Comparison of ENCODE assay signal across 13 cellular contexts in the genomic region with DNA sequence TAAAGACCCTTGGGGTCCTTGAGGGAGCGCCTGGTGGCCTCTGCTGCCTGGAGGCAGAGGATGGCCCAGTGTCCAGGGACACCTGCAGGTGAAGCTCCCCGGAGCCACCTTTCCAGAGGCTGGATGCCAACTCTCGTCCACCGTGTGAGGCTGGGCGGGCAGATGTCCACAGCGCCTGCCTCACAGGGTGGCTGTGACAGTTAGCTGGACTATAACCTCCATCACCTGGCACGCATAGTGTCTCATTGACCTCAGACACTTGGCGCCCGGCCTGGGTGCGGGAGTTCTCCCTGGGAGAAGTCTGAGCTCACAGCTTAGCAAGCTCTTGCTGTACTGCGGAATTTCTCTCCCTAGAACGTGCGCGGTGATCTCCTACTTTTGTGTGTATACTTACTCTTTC. TPM values are rescaled to one million over a fixed set of nuclear protein-coding genes. Genes with fewer than 3 reads are reported as not detected.
A peak's percentile ranks its signal among the peaks of the same experiment; 100 is the strongest.
DNase-seq lines count a peak whose midpoint lies in the region; ATAC-seq, FAIRE-seq and TF ChIP-seq lines count a peak whose summit lies in the region.
"Had no signal": no experiment of that assay in that cellular context is flagged by ENCODE, and none has a peak within 500 bp of the region (broad histone marks: within the 10 kb centered on the region; RNA-seq: fewer than 3 reads in every experiment).

No MANE protein-coding gene starts in this region.

- ATAC-seq in left cardiac atrium (peak; percentile 88 to 89), psoas muscle (peak; percentile 92 to 97 (median 94)), HG03460 (IDR thresholded peaks at IDR 0.05; ENCODE audit: unreplicated experiment) (no peak)
- ATAC-seq: natural killer cell treated with Interleukin-12 subunit alpha and Interleukin-12 subunit beta and Interleukin-15 and Interleukin-18, amount 100 ng/mL, for 72 hours had no signal

- no peak overlapping the region for H3K27ac Mint-ChIP-seq in activated CD4-positive, alpha-beta memory T cell treated with anti-CD3 and anti-CD28 coated beads, Interleukin-2, amount 10 ng/mL, durations not matched to agents 7 days and 5 days
- H3K27ac Mint-ChIP-seq: natural killer cell treated with Interleukin-12 subunit alpha and Interleukin-12 subunit beta and Interleukin-15 and Interleukin-18, amount 100 ng/mL, for 72 hours had no signal

- H3K27me3 ChIP-seq in GM23248 (replicated peaks; ENCODE audit: insufficient read depth) = no peaks in the 10 kb centered on the region
- no peaks in the 10 kb centered on the region for H3K27me3 ChIP-seq in psoas muscle (ENCODE audit: insufficient read depth in 3 of 3, low read length in 2 of 3)
- H3K27me3 ChIP-seq: vagina had no signal

- peaks cover 8% of the 10 kb centered on the region; the same call in 1 of the 2 replicates for H4K20me1 ChIP-seq in GM23248 (ENCODE audit: insufficient read depth)

- H3K27ac ChIP-seq in GM23248 (no peak overlapping the region), psoas muscle (peak overlapping the region; percentile 51)
- H3K27ac ChIP-seq: vagina had no signal

- in situ Hi-C loops in GM23248 (cut with MboI) (no loop called here), astrocyte of the spinal cord (cut with HindIII; ENCODE audit: low sequenced_read_pairs) (no loop called here), ACHN (cut with HindIII; ENCODE audit: low pct_ligation_motif_present, low pct_unique_long_range_greater_than_20kb, low sequenced_read_pairs) (no loop called here)

- H3K9me3 Mint-ChIP-seq in activated CD4-positive, alpha-beta memory T cell treated with anti-CD3 and anti-CD28 coated beads, Interleukin-2, amount 10 ng/mL, durations not matched to agents 7 days and 5 days = no peaks in the 10 kb centered on the region
- H3K9me3 Mint-ChIP-seq: central memory CD8-positive, alpha-beta T cell; natural killer cell treated with Interleukin-12 subunit alpha and Interleukin-12 subunit beta and Interleukin-15 and Interleukin-18, amount 100 ng/mL, for 72 hours had no signal

- H3K79me2 ChIP-seq in GM23248 (ENCODE audit: insufficient read depth) = peaks cover 100% of the 10 kb centered on the region

- H2AFZ ChIP-seq in GM23248 = no peak overlapping the region

- H3K4me3 ChIP-seq in GM23248 (no peak overlapping the region), astrocyte of the spinal cord (ENCODE audit: low read depth, low read length) (no peak overlapping the region), psoas muscle (no peak overlapping the region)
- H3K4me3 ChIP-seq: vagina had no signal

- H3K36me3 ChIP-seq in GM23248 (ENCODE audit: low read depth) (no peaks in the 10 kb centered on the region), psoas muscle (ENCODE audit: insufficient read depth in 1 of 2, low read depth in 1 of 2) (no peaks in the 10 kb centered on the region)
- H3K36me3 ChIP-seq: vagina had no signal

- no peaks in the 10 kb centered on the region for H3K9me2 ChIP-seq in GM23248 (ENCODE audit: insufficient read depth)

- WGBS in GM23248 (ENCODE audit: low coverage in 1 of 2, low lambda C conversion rate in 2 of 2, missing lambda C conversion rate in 2 of 2), 2 experiments = 59 to 69% methylated on average over 13 to 14 of the region's 14 CpGs
- 26 to 33% (median 28%) methylated on average over 14 of the region's 14 CpGs for WGBS in psoas muscle, 3 donors

- DNase-seq in GM23248 (peak; percentile 55), astrocyte of the spinal cord (ENCODE audit: low read depth, low spot score) (peak; percentile 56), left cardiac atrium (peak; percentile 84), psoas muscle (peak; percentile 84 to 92), ACHN (no peak), GM12892 (ENCODE audit: insufficient read length) (no peak)
- DNase-seq in activated CD4-positive, alpha-beta memory T cell treated with anti-CD3 and anti-CD28 coated beads, Interleukin-2, amount 10 ng/mL, durations not matched to agents 7 days and 5 days = no peak
- DNase-seq: DMS79 treated with DMSO at 0.1 percent for 48 hours, OCI-M1 had no signal

- no peak overlapping the region for H3K4me2 ChIP-seq in GM23248 (ENCODE audit: unreplicated experiment)

- H3F3A ChIP-seq in GM23248 (ENCODE audit: insufficient read depth) = 0 out of 2 replicates have a peak, but pooled peaks cover 1% of the 10 kb centered on the region

- POLR2A ChIA-PET in activated CD4-positive, alpha-beta memory T cell treated with anti-CD3 and anti-CD28 coated beads, Interleukin-2, amount 10 ng/mL, durations not matched to agents 7 days and 5 days (lab: Charles Lee) = no interaction called here

- no peak for TF ChIP-seq CTCF in astrocyte of the spinal cord (IDR thresholded peaks at IDR 0.05; ENCODE audit: low read depth, low read length)
- no peak for TF ChIP-seq CTCF in psoas muscle (IDR thresholded peaks at IDR 0.05)

- no peak overlapping the region for H3K9ac ChIP-seq in GM23248

- no peaks in the 10 kb centered on the region for H3K27me3 Mint-ChIP-seq in activated CD4-positive, alpha-beta memory T cell treated with anti-CD3 and anti-CD28 coated beads, Interleukin-2, amount 10 ng/mL, durations not matched to agents 7 days and 5 days
- H3K27me3 Mint-ChIP-seq: central memory CD8-positive, alpha-beta T cell; natural killer cell treated with Interleukin-12 subunit alpha and Interleukin-12 subunit beta and Interleukin-15 and Interleukin-18, amount 100 ng/mL, for 72 hours had no signal

- H3K4me1 Mint-ChIP-seq in activated CD4-positive, alpha-beta memory T cell treated with anti-CD3 and anti-CD28 coated beads, Interleukin-2, amount 10 ng/mL, durations not matched to agents 7 days and 5 days = peaks cover 2% of the 10 kb centered on the region

- no peaks in the 10 kb centered on the region for H3K9me3 ChIP-seq in GM23248 (ENCODE audit: low read depth)
- no peaks in the 10 kb centered on the region for H3K9me3 ChIP-seq in psoas muscle
- H3K9me3 ChIP-seq: vagina had no signal

- intact Hi-C loops in left cardiac atrium (cut with DNase I) (loop anchor here in 1 of 2 donors (5.0 kb wide), 1 partner anchor 44 kb away; no protein-coding TSS in a partner anchor), psoas muscle (cut with DNase I) (loop anchor here in 1 of 2 donors (5.0 kb wide), 1 partner anchor 44 kb away; no protein-coding TSS in a partner anchor)

- no peak overlapping the region for H3K4me3 Mint-ChIP-seq in activated CD4-positive, alpha-beta memory T cell treated with anti-CD3 and anti-CD28 coated beads, Interleukin-2, amount 10 ng/mL, durations not matched to agents 7 days and 5 days
- H3K4me3 Mint-ChIP-seq: central memory CD8-positive, alpha-beta T cell; natural killer cell treated with Interleukin-12 subunit alpha and Interleukin-12 subunit beta and Interleukin-15 and Interleukin-18, amount 100 ng/mL, for 72 hours had no signal

- no peak for FAIRE-seq in GM12892 (lab: Jason Lieb, UNC)

- H3K4me1 ChIP-seq in GM23248 (ENCODE audit: insufficient read depth) (peaks cover 3% of the 10 kb centered on the region; the same call in 1 of the 2 replicates), psoas muscle (peaks cover 34% of the 10 kb centered on the region)

- CTCF ChIA-PET in activated CD4-positive, alpha-beta memory T cell treated with anti-CD3 and anti-CD28 coated beads, Interleukin-2, amount 10 ng/mL, durations not matched to agents 7 days and 5 days (lab: Charles Lee) = no interaction called here

- peaks cover 4% of the 10 kb centered on the region for H3K36me3 Mint-ChIP-seq in activated CD4-positive, alpha-beta memory T cell treated with anti-CD3 and anti-CD28 coated beads, Interleukin-2, amount 10 ng/mL, durations not matched to agents 7 days and 5 days (ENCODE audit: low read depth)
- H3K36me3 Mint-ChIP-seq: natural killer cell treated with Interleukin-12 subunit alpha and Interleukin-12 subunit beta and Interleukin-15 and Interleukin-18, amount 100 ng/mL, for 72 hours had no signal

- no peak for TF ChIP-seq POLR2A in GM12892 (IDR thresholded peaks at IDR 0.05; ENCODE audit: low read depth, low read length)

RNA-seq across cellular contexts. Expression of a gene that starts 9.8 kb away (rescaled TPM):
- 0.86 and 3.8 TPM in 2 replicates for total RNA-seq in GM23248 (2014; rRNA removed; shearing (Covaris generic))
- 0.81 and 1.1 TPM in 2 replicates for polyA plus RNA-seq in GM23248 (2016; fragmentation: Nextera tagmentation; extraction: Ambion mirVana)
- total RNA-seq in left cardiac atrium = 10 to 100 TPM in 1 of 2 donors, 1 to 10 TPM in 1; 7.2 to 11.6 TPM
- 10 to 100 TPM in 3 of 4 donors, 1 to 10 TPM in 1; 9.6 to 22.4 (median 13.7) TPM for total RNA-seq in psoas muscle
- 1 to 10 TPM; 3.1 to 9.9 (median 4.9) TPM for polyA plus RNA-seq in psoas muscle
- 10 to 100 TPM; 20.2 to 23.3 TPM for total RNA-seq in activated CD4-positive, alpha-beta memory T cell treated with anti-CD3 and anti-CD28 coated beads, Interleukin-2, amount 10 ng/mL, durations not matched to agents 7 days and 5 days
- polyA plus RNA-seq in GM12892 (2012; ENCODE audit: missing spikeins) = 3.3 TPM

RNA-seq across cellular contexts. Expression of a gene that starts 45.8 kb away (rescaled TPM):
- not detected in 2 replicates for total RNA-seq in GM23248 (2014; rRNA removed; shearing (Covaris generic))
- polyA plus RNA-seq in GM23248 (2016; fragmentation: Nextera tagmentation; extraction: Ambion mirVana) = 0.11 and 0.15 TPM in 2 replicates
- under 1 TPM; 0.13 to 0.21 TPM for total RNA-seq in left cardiac atrium
- total RNA-seq in psoas muscle = under 1 TPM; 0.13 to 0.73 (median 0.32) TPM
- under 1 TPM; 0.06 to 0.42 (median 0.08) TPM for polyA plus RNA-seq in psoas muscle
- under 1 TPM; 0.15 to 0.20 TPM for total RNA-seq in activated CD4-positive, alpha-beta memory T cell treated with anti-CD3 and anti-CD28 coated beads, Interleukin-2, amount 10 ng/mL, durations not matched to agents 7 days and 5 days
- 0.15 TPM for polyA plus RNA-seq in GM12892 (2012; ENCODE audit: missing spikeins)
- total RNA-seq: vagina had no signal

Comparison
In these comparisons a context has a peak if more than half of its experiments do, and no peak if none do; other contexts are left out.
1. DNase-seq: peak in GM23248 (single experiment), astrocyte of the spinal cord (single experiment), left cardiac atrium (single experiment) and psoas muscle (2 of 2); none in activated CD4-positive, alpha-beta memory T cell treated with anti-CD3 and anti-CD28 coated beads, Interleukin-2, amount 10 ng/mL, durations not matched to agents 7 days and 5 days (single experiment), ACHN (single experiment) and GM12892 (single experiment).